Comparison of ENCODE assay signal across 8 cellular contexts in the genomic region with DNA sequence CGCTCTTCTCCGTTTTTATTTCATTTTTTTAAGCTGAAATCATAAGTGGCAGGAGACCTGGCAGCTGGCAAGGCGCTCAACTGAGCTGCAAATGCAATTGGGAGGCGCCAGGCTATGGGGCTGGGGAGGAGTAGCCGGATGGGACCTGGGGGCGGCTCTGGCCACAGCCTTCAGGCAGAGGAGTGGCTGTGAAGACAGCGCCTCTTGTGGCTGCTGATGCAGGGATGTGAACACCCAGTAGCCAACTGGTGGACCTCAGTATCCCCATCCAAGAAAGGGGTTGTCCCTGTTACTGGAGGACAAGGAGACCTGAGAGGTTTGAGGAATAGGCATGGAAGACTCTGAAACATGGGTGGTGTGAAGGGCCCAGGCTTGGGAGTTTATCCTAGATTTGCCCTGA. TPM values are rescaled to one million over a fixed set of nuclear protein-coding genes. Genes with fewer than 3 reads are reported as not detected.
A peak's percentile ranks its signal among the peaks of the same experiment; 100 is the strongest.
DNase-seq lines count a peak whose midpoint lies in the region; ATAC-seq, FAIRE-seq and TF ChIP-seq lines count a peak whose summit lies in the region.

No MANE protein-coding gene starts in this region.

- H3K4me1 ChIP-seq in mesendoderm (ENCODE audit: control insufficient read depth, low read depth, low read length), result no peaks in the 10 kb centered on the region

- H3K4ac ChIP-seq in mesendoderm (ENCODE audit: low read depth, low read length), result no peak overlapping the region

- no peak overlapping the region for H2BK15ac ChIP-seq in mesendoderm (replicated peaks; ENCODE audit: low read depth)

- no peak overlapping the region for H3K4me2 ChIP-seq in mesendoderm (ENCODE audit: low read length)

- no peak overlapping the region for H3K23ac ChIP-seq in mesendoderm (ENCODE audit: low read length)

- no peak overlapping the region for H4K5ac ChIP-seq in mesendoderm (ENCODE audit: low read length)

- WGBS in mesendoderm (ENCODE audit: extremely low coverage, insufficient coverage, low lambda C conversion rate), result no CpG with 5 or more reads among the region's 7 CpGs

- no peak overlapping the region for H3K27ac ChIP-seq in mesendoderm (ENCODE audit: low read depth, low read length)

- no peak for ATAC-seq in activated T-helper 17 cell treated with anti-CD3 and anti-CD28 coated beads, Interleukin-2, amount 50 U/mL, for 72 hours (replicated peaks)
- ATAC-seq in omental fat pad (ENCODE audit: low FRiP score), result no peak

- no peaks in the 10 kb centered on the region for H3K36me3 ChIP-seq in mesendoderm (ENCODE audit: control insufficient read depth, insufficient read depth, low read length)

- no peaks in the 10 kb centered on the region for H3K27me3 ChIP-seq in mesendoderm (ENCODE audit: insufficient read depth, low read length, poor library complexity)

- H3K79me1 ChIP-seq in mesendoderm (ENCODE audit: low read length), result no peaks in the 10 kb centered on the region

- H3K27me3 Mint-ChIP-seq in activated T-helper 17 cell treated with anti-CD3 and anti-CD28 coated beads, Interleukin-2, amount 50 U/mL, for 72 hours, result peaks cover 3% of the 10 kb centered on the region

- no peak overlapping the region for H3K18ac ChIP-seq in mesendoderm (ENCODE audit: low read length)

- H3K56ac ChIP-seq in mesendoderm (ENCODE audit: low read length), result no peak overlapping the region

- no peaks in the 10 kb centered on the region for H3K4me1 Mint-ChIP-seq in activated T-helper 17 cell treated with anti-CD3 and anti-CD28 coated beads, Interleukin-2, amount 50 U/mL, for 72 hours

- no peak overlapping the region for H2BK5ac ChIP-seq in mesendoderm (ENCODE audit: low read length)

- no peak overlapping the region for H3K9ac ChIP-seq in mesendoderm (ENCODE audit: low read length)

- no peak overlapping the region for H4K8ac ChIP-seq in mesendoderm (ENCODE audit: low read depth, low read length)

- H3K9me3 Mint-ChIP-seq in activated T-helper 17 cell treated with anti-CD3 and anti-CD28 coated beads, Interleukin-2, amount 50 U/mL, for 72 hours, result no peaks in the 10 kb centered on the region

- H3K4me3 ChIP-seq in mesendoderm (ENCODE audit: low read length), result no peak overlapping the region

- no peaks in the 10 kb centered on the region for H3K36me3 Mint-ChIP-seq in activated T-helper 17 cell treated with anti-CD3 and anti-CD28 coated beads, Interleukin-2, amount 50 U/mL, for 72 hours (ENCODE audit: low read depth)

- no peak for TF ChIP-seq CTCF in omental fat pad (IDR thresholded peaks at IDR 0.05)

- H3K79me2 ChIP-seq in mesendoderm (ENCODE audit: control insufficient read depth, insufficient read depth, low read length), result no peaks in the 10 kb centered on the region

- H3K27ac Mint-ChIP-seq in activated T-helper 17 cell treated with anti-CD3 and anti-CD28 coated beads, Interleukin-2, amount 50 U/mL, for 72 hours, result peak overlapping the region; percentile 28

- DNase-seq in ELR (ENCODE audit: low read depth) (peak; percentile 44), HuH-7.5 (ENCODE audit: low spot score) (peak; percentile 35), mesendoderm (peak; percentile 81), GM19240 (ENCODE audit: insufficient read length, low spot score) (no peak), GM12891 (ENCODE audit: insufficient read length, low spot score) (no peak), omental fat pad (ENCODE audit: low spot score) (no peak), LoVo (ENCODE audit: low spot score) (no peak)

- FAIRE-seq in GM12891 (lab: Jason Lieb, UNC), result no peak

- H3K4me3 Mint-ChIP-seq in activated T-helper 17 cell treated with anti-CD3 and anti-CD28 coated beads, Interleukin-2, amount 50 U/mL, for 72 hours, result no peak overlapping the region

- TF ChIP-seq POLR2A in GM12891 (IDR thresholded peaks at IDR 0.05; ENCODE audit: low read depth, low read length), result no peak

- no peak overlapping the region for H2BK120ac ChIP-seq in mesendoderm (ENCODE audit: low read depth, low read length)

- H2AK5ac ChIP-seq in mesendoderm (ENCODE audit: low read length), result no peak overlapping the region

TF ChIP-seq in GM12891, 5 proteins besides CTCF, POLR2A, EP300 and RAD21:
- no peak for TF ChIP-seq SPI1 (IDR thresholded peaks at IDR 0.05; ENCODE audit: low read depth, low read length)
- TF ChIP-seq POU2F2 (IDR thresholded peaks at IDR 0.05; ENCODE audit: low read depth, low read length), result no peak
- TF ChIP-seq POLR2AphosphoS5 (IDR thresholded peaks at IDR 0.05; ENCODE audit: low read depth, low read length), result no peak
- TF ChIP-seq TAF1 (IDR thresholded peaks at IDR 0.05; ENCODE audit: low read depth, low read length), result no peak
- no peak for TF ChIP-seq PAX5 (IDR thresholded peaks at IDR 0.05; ENCODE audit: insufficient read depth, low read length, severe bottlenecking)

RNA-seq across cellular contexts. Expression of gene KCNK17, which starts 12.6 kb away (rescaled TPM):
- not detected for total RNA-seq in activated T-helper 17 cell treated with anti-CD3 and anti-CD28 coated beads, Interleukin-2, amount 50 U/mL, for 72 hours
- 0.81 TPM for polyA plus RNA-seq in mesendoderm (2013, experiment 1 of 2)
- polyA plus RNA-seq in mesendoderm (2013, experiment 2 of 2), result 1.0 TPM
- not detected for polyA plus RNA-seq in GM12891 (2012; ENCODE audit: low read depth, missing spikeins)
- total RNA-seq in omental fat pad, result under 1 TPM in 2 of 4 donors, not detected in 2; 0.24 to 0.28 TPM

RNA-seq across cellular contexts. Expression of gene KCNK16, which starts 20.9 kb away (rescaled TPM):
- total RNA-seq in activated T-helper 17 cell treated with anti-CD3 and anti-CD28 coated beads, Interleukin-2, amount 50 U/mL, for 72 hours, result not detected
- polyA plus RNA-seq in mesendoderm (2013, experiment 1 of 2), result not detected
- polyA plus RNA-seq in mesendoderm (2013, experiment 2 of 2), result not detected
- not detected for polyA plus RNA-seq in GM12891 (2012; ENCODE audit: low read depth, missing spikeins)
- total RNA-seq in omental fat pad, result not detected

Comparison
In these comparisons a context has a peak if more than half of its experiments do, and no peak if none do; other contexts are left out.
1. DNase-seq: peak in ELR (single experiment), HuH-7.5 (single experiment) and mesendoderm (single experiment); none in GM19240 (single experiment), GM12891 (single experiment), omental fat pad (single experiment) and LoVo (single experiment).